In genomic region chr12:15208871-15209656, GRCh38 we compare ENCODE assay signal across 14 cellular contexts. TPM values are rescaled to one million over a fixed set of nuclear protein-coding genes. Genes with fewer than 3 reads are reported as not detected.
DNase-seq lines count a peak whose midpoint lies in the region; ATAC-seq, FAIRE-seq and TF ChIP-seq lines count a peak whose summit lies in the region.
"Had no signal": no experiment of that assay in that cellular context is flagged by ENCODE, and none has a peak within 500 bp of the region (broad histone marks: within the 10 kb centered on the region; RNA-seq: fewer than 3 reads in every experiment).

No MANE protein-coding gene starts in this region.

- H3K9me3 ChIP-seq in spleen (peaks cover 0 to 4% (median 0%) of the 10 kb centered on the region in 8 donors), kidney (ENCODE audit: control insufficient read depth in 1 of 2, low read length in 2 of 2) (no peaks in the 10 kb centered on the region)

- intact Hi-C loops in spleen (cut with DNase I; ENCODE audit: low total_unique reads): no loop called here
- intact Hi-C loops in kidney (cut with DNase I): no loop called here

- TF ChIP-seq CTCF in choroid plexus epithelial cell (conservative IDR thresholded peaks at IDR 0.05; ENCODE audit: low read depth, low read length) (no peak), spleen (IDR thresholded peaks at IDR 0.05 in 8 of 11, conservative IDR thresholded peaks at IDR 0.05 in 3 of 11) (no peak), kidney (IDR thresholded peaks at IDR 0.05; ENCODE audit: borderline replicate concordance, extremely low read depth, insufficient read depth) (no peak)

- no peak for FAIRE-seq in kidney (lab: Jason Lieb, UNC)

- H3K36me3 ChIP-seq in spleen (no peaks in the 10 kb centered on the region), kidney (ENCODE audit: control insufficient read depth in 1 of 2, insufficient read depth in 2 of 2, low read length in 2 of 2) (no peaks in the 10 kb centered on the region)

- H3K4me1 ChIP-seq in spleen: peaks cover 0 to 13% (median 2%) of the 10 kb centered on the region in 6 donors
- H3K4me1 ChIP-seq in kidney (ENCODE audit: control insufficient read depth in 1 of 2, insufficient read depth in 1 of 2, low read depth in 1 of 2, low read length in 2 of 2): peaks cover 6 to 15% of the 10 kb centered on the region in 2 donors

- no peaks in the 10 kb centered on the region for H3K27me3 ChIP-seq in spleen (replicated peaks in 1 of 7)

- peak overlapping the region in 1 of 2 donors; percentile 9 for H3K9ac ChIP-seq in kidney (ENCODE audit: low read length in 2 of 2)

- DNase-seq in HCEC 1CT: peak; percentile 75
- peak; percentile 79 for DNase-seq in choroid plexus epithelial cell (ENCODE audit: low read depth)
- DNase-seq in kidney tubule cell (ENCODE audit: low spot score): peak; percentile 42
- no peak for DNase-seq in spleen
- DNase-seq in SKM-1 treated with dmso at 0.1 percent for 144 hours (lab: John Stamatoyannopoulos, UW; ENCODE audit: unreplicated experiment): no peak
- DNase-seq in kidney: no peak
- DNase-seq: activated naive CD4-positive, alpha-beta T cell treated with anti-CD3 and anti-CD28 coated beads for 36 hours; DMS79 treated with DMSO at 0.1 percent for 48 hours; islet precursor cell; NCI-H1417 treated with DMSO at 0.1 percent for 48 hours; NCI-H524 treated with DMSO at 0.1 percent for 48 hours; SHP77 had no signal

- no peak for TF ChIP-seq POLR2A in spleen (IDR thresholded peaks at IDR 0.05)

- H3K27ac ChIP-seq in spleen: peak overlapping the region in 6 of 8 donors; percentile 4 to 73 (median 38)
- H3K27ac ChIP-seq in kidney (ENCODE audit: low read depth in 2 of 2, low read length in 2 of 2): peak overlapping the region in 1 of 2 donors; percentile 6

- no peak for ATAC-seq in HG03432 (IDR thresholded peaks at IDR 0.05; ENCODE audit: unreplicated experiment)
- ATAC-seq in HG02840 (IDR thresholded peaks at IDR 0.05; ENCODE audit: low FRiP score, unreplicated experiment): no peak

- 73 to 88% (median 78%) methylated on average over 7 of the region's 7 CpGs for WGBS in spleen, 5 donors

- H3K4me3 ChIP-seq in choroid plexus epithelial cell (ENCODE audit: low read depth, low read length) (no peak overlapping the region), spleen (no peak overlapping the region), kidney (ENCODE audit: low read length in 2 of 2) (no peak overlapping the region)

RNA-seq across cellular contexts. Expression of gene RERG, which starts 12.2 kb away (rescaled TPM):
- 10 to 100 TPM; 16.4 to 74.7 (median 54.4) TPM for total RNA-seq in spleen
- polyA plus RNA-seq in spleen: 10 to 100 TPM; 10.1 to 26.9 (median 14.5) TPM
- 44.7 TPM for total RNA-seq in kidney
- polyA plus RNA-seq in kidney (ENCODE audit: insufficient read depth, low read depth, low replicate concordance): 29.3 TPM
- total RNA-seq: activated naive CD4-positive, alpha-beta T cell treated with anti-CD3 and anti-CD28 coated beads for 36 hours had no signal

Comparison
In these comparisons a context has a peak if more than half of its experiments do, and no peak if none do; other contexts are left out.
1. DNase-seq: peak in HCEC 1CT (single experiment), choroid plexus epithelial cell (single experiment) and kidney tubule cell (single experiment); none in spleen (single experiment), SKM-1 treated with dmso at 0.1 percent for 144 hours (single experiment) and kidney (single experiment).